1 cellular context compared by ENCODE assay signal in the genomic region with DNA sequence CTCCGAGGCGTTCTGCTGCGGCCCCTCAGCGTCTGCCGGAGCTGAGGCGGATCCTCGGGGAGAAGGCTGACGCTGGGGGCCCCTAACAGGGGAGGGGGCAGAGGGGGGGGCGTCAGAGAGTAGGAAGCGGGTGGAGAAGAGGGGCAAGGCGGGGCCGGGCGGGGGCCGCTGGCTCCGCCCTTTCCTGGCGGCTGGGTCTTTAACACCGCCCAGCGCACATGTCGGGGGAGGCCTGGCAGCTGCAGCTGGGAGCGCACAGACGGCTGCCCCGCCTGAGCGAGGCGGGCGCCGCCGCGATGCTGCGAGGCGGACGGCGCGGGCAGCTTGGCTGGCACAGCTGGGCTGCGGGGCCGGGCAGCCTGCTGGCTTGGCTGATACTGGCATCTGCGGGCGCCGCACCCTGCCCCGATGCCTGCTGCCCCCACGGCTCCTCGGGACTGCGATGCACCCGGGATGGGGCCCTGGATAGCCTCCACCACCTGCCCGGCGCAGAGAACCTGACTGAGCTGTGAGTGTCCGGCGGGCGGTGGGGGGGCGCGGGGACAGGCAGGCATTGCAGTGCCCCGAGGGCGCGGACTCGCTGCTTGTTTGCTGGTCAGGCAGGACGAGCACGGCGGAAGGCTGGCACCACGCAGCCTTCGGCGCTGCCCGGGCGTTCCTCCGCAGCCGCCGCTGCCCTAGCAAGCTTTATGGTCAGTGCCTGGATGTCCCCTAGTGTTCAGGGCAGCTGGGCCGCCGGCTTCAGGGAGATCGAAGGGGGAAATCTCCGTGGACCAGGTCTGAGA.
TF ChIP-seq lines count a peak whose summit lies in the region.

A gene (plus strand): TSS at position 227 of the 785 bp plus-strand sequence. CDS start 70 bp downstream, at position 297.

TF ChIP-seq in HEK293, 187 proteins besides CTCF, POLR2A, EP300 and RAD21 (continued from another document and continues in another):
- TF ChIP-seq ZBTB7A (tag by site-specific recombination; IDR thresholded peaks at IDR 0.05; ENCODE audit: low read depth) (no peak), ZSCAN30 (tag by site-specific recombination; IDR thresholded peaks at IDR 0.05) (peak; percentile 43; the same call in 1 of the 2 replicates), SP2 (tag by site-specific recombination; IDR thresholded peaks at IDR 0.05) (peak; percentile 70), ZNF792 (tag by site-specific recombination; IDR thresholded peaks at IDR 0.05) (no peak), ZNF140 (tag by site-specific recombination; IDR thresholded peaks at IDR 0.05) (no peak), ZNF157 (tag by site-specific recombination; IDR thresholded peaks at IDR 0.05) (no peak), MZF1 (tag by site-specific recombination; IDR thresholded peaks at IDR 0.05; ENCODE audit: borderline replicate concordance) (no peak), ZNF629 (tag by site-specific recombination; IDR thresholded peaks at IDR 0.05) (no peak), ZNF24 (tag by site-specific recombination; IDR thresholded peaks at IDR 0.05) (0 out of 2 replicates have a peak, but pooled peaks have one; percentile 7), TCF7L2 (IDR thresholded peaks at IDR 0.05; ENCODE audit: borderline replicate concordance, low read depth, low read length) (no peak), ZBTB48 (tag by site-specific recombination; IDR thresholded peaks at IDR 0.05) (no peak), ZBTB8A (tag by site-specific recombination; IDR thresholded peaks at IDR 0.05) (no peak), KLF9 (tag by site-specific recombination; IDR thresholded peaks at IDR 0.05; ENCODE audit: low read depth) (no peak), ZNF248 (tag by site-specific recombination; IDR thresholded peaks at IDR 0.05) (no peak), ZNF830 (tag by site-specific recombination; IDR thresholded peaks at IDR 0.05; ENCODE audit: low read depth) (no peak), ZNF350 (tag by site-specific recombination; IDR thresholded peaks at IDR 0.05) (no peak), HOXC10 (CRISPR knock-in tag; IDR thresholded peaks at IDR 0.05) (no peak), SCRT2 (tag by site-specific recombination; IDR thresholded peaks at IDR 0.05) (no peak), SALL2 (tag by site-specific recombination; IDR thresholded peaks at IDR 0.05; ENCODE audit: borderline replicate concordance) (no peak), RBAK (tag by site-specific recombination; IDR thresholded peaks at IDR 0.05) (no peak), ZNF175 (tag by site-specific recombination; IDR thresholded peaks at IDR 0.05) (no peak), BCL11A (tag by site-specific recombination; IDR thresholded peaks at IDR 0.05; ENCODE audit: low read depth) (no peak), ZNF473 (tag by site-specific recombination; IDR thresholded peaks at IDR 0.05) (no peak), ZNF610 (tag by site-specific recombination; IDR thresholded peaks at IDR 0.05; ENCODE audit: borderline replicate concordance) (no peak), ZNF560 (tag by site-specific recombination; IDR thresholded peaks at IDR 0.05; ENCODE audit: borderline replicate concordance) (no peak), ZNF114 (tag by site-specific recombination; IDR thresholded peaks at IDR 0.05) (no peak), ZNF544 (tag by site-specific recombination; IDR thresholded peaks at IDR 0.05) (no peak), KLF1 (tag by site-specific recombination; IDR thresholded peaks at IDR 0.05) (peak; percentile 91), ZBTB20 (tag by site-specific recombination; IDR thresholded peaks at IDR 0.05) (no peak), ZNF654 (tag by site-specific recombination; IDR thresholded peaks at IDR 0.05; ENCODE audit: low read depth) (no peak), ZNF146 (tag by site-specific recombination; IDR thresholded peaks at IDR 0.05) (no peak)
- TF ChIP-seq, protein P1, sequence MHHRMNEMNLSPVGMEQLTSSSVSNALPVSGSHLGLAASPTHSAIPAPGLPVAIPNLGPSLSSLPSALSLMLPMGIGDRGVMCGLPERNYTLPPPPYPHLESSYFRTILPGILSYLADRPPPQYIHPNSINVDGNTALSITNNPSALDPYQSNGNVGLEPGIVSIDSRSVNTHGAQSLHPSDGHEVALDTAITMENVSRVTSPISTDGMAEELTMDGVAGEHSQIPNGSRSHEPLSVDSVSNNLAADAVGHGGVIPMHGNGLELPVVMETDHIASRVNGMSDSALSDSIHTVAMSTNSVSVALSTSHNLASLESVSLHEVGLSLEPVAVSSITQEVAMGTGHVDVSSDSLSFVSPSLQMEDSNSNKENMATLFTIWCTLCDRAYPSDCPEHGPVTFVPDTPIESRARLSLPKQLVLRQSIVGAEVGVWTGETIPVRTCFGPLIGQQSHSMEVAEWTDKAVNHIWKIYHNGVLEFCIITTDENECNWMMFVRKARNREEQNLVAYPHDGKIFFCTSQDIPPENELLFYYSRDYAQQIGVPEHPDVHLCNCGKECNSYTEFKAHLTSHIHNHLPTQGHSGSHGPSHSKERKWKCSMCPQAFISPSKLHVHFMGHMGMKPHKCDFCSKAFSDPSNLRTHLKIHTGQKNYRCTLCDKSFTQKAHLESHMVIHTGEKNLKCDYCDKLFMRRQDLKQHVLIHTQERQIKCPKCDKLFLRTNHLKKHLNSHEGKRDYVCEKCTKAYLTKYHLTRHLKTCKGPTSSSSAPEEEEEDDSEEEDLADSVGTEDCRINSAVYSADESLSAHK (tag by site-specific recombination; IDR thresholded peaks at IDR 0.05): no peak
- TF ChIP-seq, protein P2, sequence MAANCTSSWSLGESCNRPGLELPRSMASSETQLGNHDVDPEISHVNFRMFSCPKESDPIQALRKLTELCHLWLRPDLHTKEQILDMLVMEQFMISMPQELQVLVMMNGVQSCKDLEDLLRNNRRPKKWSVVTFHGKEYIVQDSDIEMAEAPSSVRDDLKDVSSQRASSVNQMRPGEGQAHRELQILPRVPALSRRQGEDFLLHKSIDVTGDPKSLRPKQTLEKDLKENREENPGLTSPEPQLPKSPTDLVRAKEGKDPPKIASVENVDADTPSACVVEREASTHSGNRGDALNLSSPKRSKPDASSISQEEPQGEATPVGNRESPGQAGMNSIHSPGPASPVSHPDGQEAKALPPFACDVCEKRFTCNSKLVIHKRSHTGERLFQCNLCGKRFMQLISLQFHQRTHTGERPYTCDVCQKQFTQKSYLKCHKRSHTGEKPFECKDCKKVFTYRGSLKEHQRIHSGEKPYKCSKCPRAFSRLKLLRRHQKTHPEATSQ (tag by site-specific recombination; IDR thresholded peaks at IDR 0.05): no peak
- TF ChIP-seq, protein P3, sequence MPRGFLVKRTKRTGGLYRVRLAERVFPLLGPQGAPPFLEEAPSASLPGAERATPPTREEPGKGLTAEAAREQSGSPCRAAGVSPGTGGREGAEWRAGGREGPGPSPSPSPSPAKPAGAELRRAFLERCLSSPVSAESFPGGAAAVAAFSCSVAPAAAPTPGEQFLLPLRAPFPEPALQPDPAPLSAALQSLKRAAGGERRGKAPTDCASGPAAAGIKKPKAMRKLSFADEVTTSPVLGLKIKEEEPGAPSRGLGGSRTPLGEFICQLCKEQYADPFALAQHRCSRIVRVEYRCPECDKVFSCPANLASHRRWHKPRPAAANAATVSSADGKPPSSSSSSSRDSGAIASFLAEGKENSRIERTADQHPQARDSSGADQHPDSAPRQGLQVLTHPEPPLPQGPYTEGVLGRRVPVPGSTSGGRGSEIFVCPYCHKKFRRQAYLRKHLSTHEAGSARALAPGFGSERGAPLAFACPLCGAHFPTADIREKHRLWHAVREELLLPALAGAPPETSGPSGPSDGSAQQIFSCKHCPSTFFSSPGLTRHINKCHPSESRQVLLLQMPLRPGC (tag by site-specific recombination; IDR thresholded peaks at IDR 0.05): no peak
- TF ChIP-seq, protein P4, sequence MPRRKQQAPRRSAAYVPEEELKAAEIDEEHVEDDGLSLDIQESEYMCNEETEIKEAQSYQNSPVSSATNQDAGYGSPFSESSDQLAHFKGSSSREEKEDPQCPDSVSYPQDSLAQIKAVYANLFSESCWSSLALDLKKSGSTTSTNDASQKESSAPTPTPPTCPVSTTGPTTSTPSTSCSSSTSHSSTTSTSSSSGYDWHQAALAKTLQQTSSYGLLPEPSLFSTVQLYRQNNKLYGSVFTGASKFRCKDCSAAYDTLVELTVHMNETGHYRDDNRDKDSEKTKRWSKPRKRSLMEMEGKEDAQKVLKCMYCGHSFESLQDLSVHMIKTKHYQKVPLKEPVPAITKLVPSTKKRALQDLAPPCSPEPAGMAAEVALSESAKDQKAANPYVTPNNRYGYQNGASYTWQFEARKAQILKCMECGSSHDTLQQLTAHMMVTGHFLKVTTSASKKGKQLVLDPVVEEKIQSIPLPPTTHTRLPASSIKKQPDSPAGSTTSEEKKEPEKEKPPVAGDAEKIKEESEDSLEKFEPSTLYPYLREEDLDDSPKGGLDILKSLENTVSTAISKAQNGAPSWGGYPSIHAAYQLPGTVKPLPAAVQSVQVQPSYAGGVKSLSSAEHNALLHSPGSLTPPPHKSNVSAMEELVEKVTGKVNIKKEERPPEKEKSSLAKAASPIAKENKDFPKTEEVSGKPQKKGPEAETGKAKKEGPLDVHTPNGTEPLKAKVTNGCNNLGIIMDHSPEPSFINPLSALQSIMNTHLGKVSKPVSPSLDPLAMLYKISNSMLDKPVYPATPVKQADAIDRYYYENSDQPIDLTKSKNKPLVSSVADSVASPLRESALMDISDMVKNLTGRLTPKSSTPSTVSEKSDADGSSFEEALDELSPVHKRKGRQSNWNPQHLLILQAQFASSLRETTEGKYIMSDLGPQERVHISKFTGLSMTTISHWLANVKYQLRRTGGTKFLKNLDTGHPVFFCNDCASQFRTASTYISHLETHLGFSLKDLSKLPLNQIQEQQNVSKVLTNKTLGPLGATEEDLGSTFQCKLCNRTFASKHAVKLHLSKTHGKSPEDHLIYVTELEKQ (tag by site-specific recombination; IDR thresholded peaks at IDR 0.05; ENCODE audit: borderline replicate concordance): no peak
- TF ChIP-seq, protein P5, sequence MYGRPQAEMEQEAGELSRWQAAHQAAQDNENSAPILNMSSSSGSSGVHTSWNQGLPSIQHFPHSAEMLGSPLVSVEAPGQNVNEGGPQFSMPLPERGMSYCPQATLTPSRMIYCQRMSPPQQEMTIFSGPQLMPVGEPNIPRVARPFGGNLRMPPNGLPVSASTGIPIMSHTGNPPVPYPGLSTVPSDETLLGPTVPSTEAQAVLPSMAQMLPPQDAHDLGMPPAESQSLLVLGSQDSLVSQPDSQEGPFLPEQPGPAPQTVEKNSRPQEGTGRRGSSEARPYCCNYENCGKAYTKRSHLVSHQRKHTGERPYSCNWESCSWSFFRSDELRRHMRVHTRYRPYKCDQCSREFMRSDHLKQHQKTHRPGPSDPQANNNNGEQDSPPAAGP (tag by site-specific recombination; IDR thresholded peaks at IDR 0.05): 0 out of 2 replicates have a peak, but pooled peaks have one; percentile 11
- TF ChIP-seq, protein P6, sequence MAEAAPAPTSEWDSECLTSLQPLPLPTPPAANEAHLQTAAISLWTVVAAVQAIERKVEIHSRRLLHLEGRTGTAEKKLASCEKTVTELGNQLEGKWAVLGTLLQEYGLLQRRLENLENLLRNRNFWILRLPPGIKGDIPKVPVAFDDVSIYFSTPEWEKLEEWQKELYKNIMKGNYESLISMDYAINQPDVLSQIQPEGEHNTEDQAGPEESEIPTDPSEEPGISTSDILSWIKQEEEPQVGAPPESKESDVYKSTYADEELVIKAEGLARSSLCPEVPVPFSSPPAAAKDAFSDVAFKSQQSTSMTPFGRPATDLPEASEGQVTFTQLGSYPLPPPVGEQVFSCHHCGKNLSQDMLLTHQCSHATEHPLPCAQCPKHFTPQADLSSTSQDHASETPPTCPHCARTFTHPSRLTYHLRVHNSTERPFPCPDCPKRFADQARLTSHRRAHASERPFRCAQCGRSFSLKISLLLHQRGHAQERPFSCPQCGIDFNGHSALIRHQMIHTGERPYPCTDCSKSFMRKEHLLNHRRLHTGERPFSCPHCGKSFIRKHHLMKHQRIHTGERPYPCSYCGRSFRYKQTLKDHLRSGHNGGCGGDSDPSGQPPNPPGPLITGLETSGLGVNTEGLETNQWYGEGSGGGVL (tag by site-specific recombination; IDR thresholded peaks at IDR 0.05): peak; percentile 75
- TF ChIP-seq, protein P7, sequence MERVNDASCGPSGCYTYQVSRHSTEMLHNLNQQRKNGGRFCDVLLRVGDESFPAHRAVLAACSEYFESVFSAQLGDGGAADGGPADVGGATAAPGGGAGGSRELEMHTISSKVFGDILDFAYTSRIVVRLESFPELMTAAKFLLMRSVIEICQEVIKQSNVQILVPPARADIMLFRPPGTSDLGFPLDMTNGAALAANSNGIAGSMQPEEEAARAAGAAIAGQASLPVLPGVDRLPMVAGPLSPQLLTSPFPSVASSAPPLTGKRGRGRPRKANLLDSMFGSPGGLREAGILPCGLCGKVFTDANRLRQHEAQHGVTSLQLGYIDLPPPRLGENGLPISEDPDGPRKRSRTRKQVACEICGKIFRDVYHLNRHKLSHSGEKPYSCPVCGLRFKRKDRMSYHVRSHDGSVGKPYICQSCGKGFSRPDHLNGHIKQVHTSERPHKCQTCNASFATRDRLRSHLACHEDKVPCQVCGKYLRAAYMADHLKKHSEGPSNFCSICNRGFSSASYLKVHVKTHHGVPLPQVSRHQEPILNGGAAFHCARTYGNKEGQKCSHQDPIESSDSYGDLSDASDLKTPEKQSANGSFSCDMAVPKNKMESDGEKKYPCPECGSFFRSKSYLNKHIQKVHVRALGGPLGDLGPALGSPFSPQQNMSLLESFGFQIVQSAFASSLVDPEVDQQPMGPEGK (tag by site-specific recombination; IDR thresholded peaks at IDR 0.05): peak; percentile 22
- TF ChIP-seq, protein P8, sequence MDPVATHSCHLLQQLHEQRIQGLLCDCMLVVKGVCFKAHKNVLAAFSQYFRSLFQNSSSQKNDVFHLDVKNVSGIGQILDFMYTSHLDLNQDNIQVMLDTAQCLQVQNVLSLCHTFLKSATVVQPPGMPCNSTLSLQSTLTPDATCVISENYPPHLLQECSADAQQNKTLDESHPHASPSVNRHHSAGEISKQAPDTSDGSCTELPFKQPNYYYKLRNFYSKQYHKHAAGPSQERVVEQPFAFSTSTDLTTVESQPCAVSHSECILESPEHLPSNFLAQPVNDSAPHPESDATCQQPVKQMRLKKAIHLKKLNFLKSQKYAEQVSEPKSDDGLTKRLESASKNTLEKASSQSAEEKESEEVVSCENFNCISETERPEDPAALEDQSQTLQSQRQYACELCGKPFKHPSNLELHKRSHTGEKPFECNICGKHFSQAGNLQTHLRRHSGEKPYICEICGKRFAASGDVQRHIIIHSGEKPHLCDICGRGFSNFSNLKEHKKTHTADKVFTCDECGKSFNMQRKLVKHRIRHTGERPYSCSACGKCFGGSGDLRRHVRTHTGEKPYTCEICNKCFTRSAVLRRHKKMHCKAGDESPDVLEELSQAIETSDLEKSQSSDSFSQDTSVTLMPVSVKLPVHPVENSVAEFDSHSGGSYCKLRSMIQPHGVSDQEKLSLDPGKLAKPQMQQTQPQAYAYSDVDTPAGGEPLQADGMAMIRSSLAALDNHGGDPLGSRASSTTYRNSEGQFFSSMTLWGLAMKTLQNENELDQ (tag by site-specific recombination; IDR thresholded peaks at IDR 0.05; ENCODE audit: low read depth): no peak
- TF ChIP-seq, protein P9, sequence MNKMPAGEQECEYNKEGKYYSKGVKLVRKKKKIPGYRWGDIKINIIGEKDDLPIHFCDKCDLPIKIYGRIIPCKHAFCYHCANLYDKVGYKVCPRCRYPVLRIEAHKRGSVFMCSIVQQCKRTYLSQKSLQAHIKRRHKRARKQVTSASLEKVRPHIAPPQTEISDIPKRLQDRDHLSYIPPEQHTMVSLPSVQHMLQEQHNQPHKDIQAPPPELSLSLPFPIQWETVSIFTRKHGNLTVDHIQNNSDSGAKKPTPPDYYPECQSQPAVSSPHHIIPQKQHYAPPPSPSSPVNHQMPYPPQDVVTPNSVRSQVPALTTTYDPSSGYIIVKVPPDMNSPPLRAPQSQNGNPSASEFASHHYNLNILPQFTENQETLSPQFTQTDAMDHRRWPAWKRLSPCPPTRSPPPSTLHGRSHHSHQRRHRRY (tag by site-specific recombination; IDR thresholded peaks at IDR 0.05): no peak
